ENCODE assay signal across 23 cellular contexts in the genomic region with DNA sequence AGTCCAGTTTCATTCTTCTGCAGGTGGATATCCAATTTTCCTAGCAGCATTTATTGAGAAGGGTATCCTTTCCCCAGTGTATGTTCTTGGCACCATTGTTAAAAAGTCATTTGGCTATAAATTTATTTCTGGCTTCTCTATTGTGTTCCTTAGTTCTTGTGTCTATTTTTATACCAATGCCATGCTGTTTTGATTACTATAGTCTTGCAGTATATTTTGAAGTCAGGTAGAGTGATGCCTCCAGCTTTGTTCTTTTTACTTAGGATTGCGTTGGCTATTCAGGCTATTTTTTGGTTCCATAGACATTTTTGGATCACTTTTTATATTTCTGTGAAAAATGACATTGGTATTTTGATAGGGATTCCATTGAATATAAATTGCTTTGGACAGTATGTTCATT.
"Had no signal": no experiment of that assay in that cellular context is flagged by ENCODE, and none has a peak within 500 bp of the region (broad histone marks: within the 10 kb centered on the region; RNA-seq: fewer than 3 reads in every experiment).

No MANE protein-coding gene starts in this region.

- FAIRE-seq: urothelium cell line had no signal

- H3K4me1 Mint-ChIP-seq: endodermal cell had no signal

- H3K4me3 Mint-ChIP-seq: activated CD4-positive, alpha-beta T cell treated with anti-CD3 and anti-CD28 coated beads for 36 hours; activated CD8-positive, alpha-beta memory T cell treated with anti-CD3 and anti-CD28 coated beads, Interleukin-2, amount 10 ng/mL, durations not matched to agents 7 days and 5 days; endodermal cell had no signal

- ATAC-seq: activated CD4-positive, alpha-beta T cell treated with anti-CD3 and anti-CD28 coated beads for 36 hours; activated CD8-positive, alpha-beta memory T cell treated with anti-CD3 and anti-CD28 coated beads, Interleukin-2, amount 10 ng/mL, durations not matched to agents 7 days and 5 days; activated CD8-positive, alpha-beta T cell treated with anti-CD3 and anti-CD28 coated beads, Interleukin-2, amount 10 ng/mL, durations not matched to agents 7 days and 5 days; heart right ventricle; left lung; lower lobe of right lung; right lobe of liver had no signal

- H3K27ac Mint-ChIP-seq: activated CD4-positive, alpha-beta T cell treated with anti-CD3 and anti-CD28 coated beads for 36 hours; activated naive CD8-positive, alpha-beta T cell treated with anti-CD3 and anti-CD28 coated beads, Interleukin-2, amount 10 ng/mL, durations not matched to agents 7 days and 5 days; endodermal cell had no signal

- H3K4me3 ChIP-seq: esophagus squamous epithelium, heart right ventricle, left lung, lower lobe of right lung, ovary, right lobe of liver, thoracic aorta had no signal

- H3K36me3 ChIP-seq: ovary had no signal

- H3K27ac ChIP-seq: esophagus squamous epithelium, left lung, lower lobe of right lung, ovary, right lobe of liver, thoracic aorta had no signal

- DNase-seq: activated CD4-positive, alpha-beta T cell treated with anti-CD3 and anti-CD28 coated beads for 36 hours; activated CD4-positive, CD25-positive, alpha-beta regulatory T cell; activated CD8-positive, alpha-beta memory T cell treated with anti-CD3 and anti-CD28 coated beads, Interleukin-2, amount 10 ng/mL, durations not matched to agents 7 days and 5 days; activated CD8-positive, alpha-beta T cell treated with anti-CD3 and anti-CD28 coated beads, Interleukin-2, amount 10 ng/mL, durations not matched to agents 7 days and 5 days; activated effector memory CD4-positive, alpha-beta T cell treated with Interleukin-2 at 50 U/mL for 16 hours; activated naive CD4-positive, alpha-beta T cell treated with Interleukin-2 at 50 U/mL for 16 hours; activated naive CD8-positive, alpha-beta T cell treated with anti-CD3 and anti-CD28 coated beads, Interleukin-2, amount 10 ng/mL, durations not matched to agents 7 days and 5 days; caudate nucleus; endodermal cell; esophagus squamous epithelium; foreskin melanocyte; heart right ventricle; left lung; lower lobe of right lung; mesenchymal stem cell; ovary; right lobe of liver; stimulated activated CD4-positive, alpha-beta T cell treated with anti-CD3 and anti-CD28 coated beads, Interleukin-2, amount 100 ng/mL, for 48 hours; stimulated activated naive CD4-positive, alpha-beta T cell treated with Interleukin-2 at 50 U/mL for 16 hours; trophoblast cell had no signal

- H3K27me3 ChIP-seq: esophagus squamous epithelium, heart right ventricle, left lung, ovary, right lobe of liver had no signal

- H3K27me3 Mint-ChIP-seq: activated CD4-positive, alpha-beta T cell treated with anti-CD3 and anti-CD28 coated beads for 36 hours; activated CD8-positive, alpha-beta memory T cell treated with anti-CD3 and anti-CD28 coated beads, Interleukin-2, amount 10 ng/mL, durations not matched to agents 7 days and 5 days; activated naive CD8-positive, alpha-beta T cell treated with anti-CD3 and anti-CD28 coated beads, Interleukin-2, amount 10 ng/mL, durations not matched to agents 7 days and 5 days; progenitor cell of endocrine pancreas had no signal

- H3K9me3 ChIP-seq: ovary, right lobe of liver had no signal
